In the genomic region with DNA sequence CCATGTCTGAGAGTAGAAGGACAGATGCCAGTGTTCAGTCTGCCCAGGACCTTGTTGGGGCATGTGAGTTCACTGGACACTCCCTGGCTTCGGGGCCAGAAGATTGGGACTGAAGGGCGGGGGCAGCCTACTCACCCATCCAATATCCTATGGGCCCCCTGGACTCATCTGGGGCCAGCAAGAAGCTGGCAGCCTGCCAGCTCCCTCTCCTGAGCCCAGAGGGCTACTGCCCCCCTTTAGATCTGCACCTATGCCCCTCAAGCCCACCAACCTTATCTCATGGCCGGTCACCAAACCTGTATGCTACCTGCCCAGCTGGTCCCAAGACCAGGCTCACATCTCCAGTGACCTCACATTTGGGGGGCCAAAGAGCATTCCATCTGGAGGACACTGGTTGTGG, we compare ENCODE assay signal across 30 cellular contexts. TPM values are rescaled to one million over a fixed set of nuclear protein-coding genes. Genes with fewer than 3 reads are reported as not detected.
"Had no signal": no experiment of that assay in that cellular context is flagged by ENCODE, and none has a peak within 500 bp of the region (broad histone marks: within the 10 kb centered on the region; RNA-seq: fewer than 3 reads in every experiment).

No MANE protein-coding gene starts in this region.

- DNase-seq: activated CD4-positive, alpha-beta T cell treated with anti-CD3 and anti-CD28 coated beads, Interleukin-2, amount 10 ng/mL, durations not matched to agents 24 days and 14 days; activated CD4-positive, alpha-beta T cell treated with anti-CD3 and anti-CD28 coated beads, Interleukin-2, amount 50 U/mL, for 4 hours; activated CD8-positive, alpha-beta memory T cell treated with anti-CD3 and anti-CD28 coated beads, Interleukin-2, amount 50 U/mL, for 4 hours; activated effector memory CD4-positive, alpha-beta T cell treated with anti-CD3 and anti-CD28 coated beads, Interleukin-2, amount 50 U/mL, for 16 hours; activated naive CD4-positive, alpha-beta T cell; activated naive CD4-positive, alpha-beta T cell treated with anti-CD3 and anti-CD28 coated beads, Interleukin-2, amount 50 U/mL, for 16 hours; activated naive CD8-positive, alpha-beta T cell treated with anti-CD3 and anti-CD28 coated beads for 36 hours; activated T-cell treated with anti-CD3 and anti-CD28 coated beads, Interleukin-2, amount 50 U/mL, for 72 hours; amniotic stem cell; aorta; Karpas-422; KBM-7; NCI-H1105; NCI-H1417 treated with DMSO at 0.1 percent for 48 hours; NCI-H187 treated with DMSO at 0.1 percent for 48 hours; NCI-H2081; NCI-H345; NCI-H524 treated with DMSO at 0.1 percent for 48 hours; PC-3; Peyer's patch; RPMI8226; SHP77 treated with DMSO at 0.1 percent for 48 hours; SK-N-SH had no signal

- H3K36me3 Mint-ChIP-seq: activated naive CD8-positive, alpha-beta T cell treated with anti-CD3 and anti-CD28 coated beads for 36 hours had no signal

- H3K4me3 ChIP-seq: Peyer's patch, SJSA1 had no signal

- H3K9me3 Mint-ChIP-seq: activated CD4-positive, alpha-beta T cell treated with anti-CD3 and anti-CD28 coated beads, Interleukin-2, amount 10 ng/mL, durations not matched to agents 24 days and 14 days; activated naive CD8-positive, alpha-beta T cell treated with anti-CD3 and anti-CD28 coated beads for 36 hours; activated T-cell treated with anti-CD3 and anti-CD28 coated beads, Interleukin-2, amount 50 U/mL, for 72 hours; activated T-helper 17 cell treated with anti-CD3 and anti-CD28 coated beads, Interleukin-2, amount 50 U/mL, for 72 hours; T-helper 1 cell treated with Interleukin-12 subunit alpha and Interleukin-12 subunit beta and Interleukin-4 antibody, amounts not matched to agents 30 μg/mL and 1 μg/mL, for 36 hours; T-helper 2 cell treated with Interferon-gamma antibody and Interleukin-4, amounts not matched to agents 5 μg/mL and 100 μg/mL, for 36 hours had no signal

- ATAC-seq: PC-3 had no signal

- H3K27ac Mint-ChIP-seq: activated CD4-positive, alpha-beta T cell treated with anti-CD3 and anti-CD28 coated beads, Interleukin-2, amount 10 ng/mL, durations not matched to agents 24 days and 14 days; activated naive CD8-positive, alpha-beta T cell treated with anti-CD3 and anti-CD28 coated beads for 36 hours; activated T-cell treated with anti-CD3 and anti-CD28 coated beads, Interleukin-2, amount 50 U/mL, for 72 hours; activated T-helper 17 cell treated with anti-CD3 and anti-CD28 coated beads, Interleukin-2, amount 50 U/mL, for 72 hours; T-helper 1 cell treated with Interleukin-12 subunit alpha and Interleukin-12 subunit beta and Interleukin-4 antibody, amounts not matched to agents 30 μg/mL and 1 μg/mL, for 36 hours; T-helper 2 cell treated with Interferon-gamma antibody and Interleukin-4, amounts not matched to agents 5 μg/mL and 100 μg/mL, for 36 hours had no signal

- H3K36me3 ChIP-seq: Peyer's patch, SJSA1 had no signal

- H3K4me2 ChIP-seq: SK-N-SH had no signal

- H3K27ac ChIP-seq: Peyer's patch, SJSA1 had no signal

- FAIRE-seq: TTC549 had no signal

- H3K4me3 Mint-ChIP-seq: activated CD4-positive, alpha-beta T cell treated with anti-CD3 and anti-CD28 coated beads, Interleukin-2, amount 10 ng/mL, durations not matched to agents 24 days and 14 days; activated naive CD8-positive, alpha-beta T cell treated with anti-CD3 and anti-CD28 coated beads for 36 hours; activated T-cell treated with anti-CD3 and anti-CD28 coated beads, Interleukin-2, amount 50 U/mL, for 72 hours; activated T-helper 17 cell treated with anti-CD3 and anti-CD28 coated beads, Interleukin-2, amount 50 U/mL, for 72 hours; T-helper 1 cell treated with Interleukin-12 subunit alpha and Interleukin-12 subunit beta and Interleukin-4 antibody, amounts not matched to agents 30 μg/mL and 1 μg/mL, for 36 hours; T-helper 2 cell treated with Interferon-gamma antibody and Interleukin-4, amounts not matched to agents 5 μg/mL and 100 μg/mL, for 36 hours had no signal

- H3K9ac ChIP-seq: SK-N-SH had no signal

- H3K9me3 ChIP-seq: Peyer's patch, SJSA1, SK-N-SH had no signal

- H3K4me1 Mint-ChIP-seq: activated naive CD8-positive, alpha-beta T cell treated with anti-CD3 and anti-CD28 coated beads for 36 hours had no signal

RNA-seq across cellular contexts. Expression of a gene that starts 8.1 kb away (rescaled TPM):
- total RNA-seq: activated CD4-positive, alpha-beta T cell treated with anti-CD3 and anti-CD28 coated beads, Interleukin-2, amount 10 ng/mL, durations not matched to agents 24 days and 14 days; activated naive CD8-positive, alpha-beta T cell treated with anti-CD3 and anti-CD28 coated beads for 36 hours; activated T-cell treated with anti-CD3 and anti-CD28 coated beads, Interleukin-2, amount 50 U/mL, for 72 hours; activated T-helper 17 cell treated with anti-CD3 and anti-CD28 coated beads, Interleukin-2, amount 50 U/mL, for 72 hours; MCF 10A; PC-3; SJSA1 had no signal

RNA-seq across cellular contexts. Expression of a gene that starts 22.4 kb away (rescaled TPM):
- total RNA-seq: activated CD4-positive, alpha-beta T cell treated with anti-CD3 and anti-CD28 coated beads, Interleukin-2, amount 10 ng/mL, durations not matched to agents 24 days and 14 days; activated naive CD8-positive, alpha-beta T cell treated with anti-CD3 and anti-CD28 coated beads for 36 hours; activated T-cell treated with anti-CD3 and anti-CD28 coated beads, Interleukin-2, amount 50 U/mL, for 72 hours; activated T-helper 17 cell treated with anti-CD3 and anti-CD28 coated beads, Interleukin-2, amount 50 U/mL, for 72 hours; MCF 10A; NCI-H460; PC-3; SJSA1 had no signal
- polyA plus RNA-seq: SK-N-SH had no signal
